Comparison of ENCODE assay signal across 1 cellular context in genomic region chr22:39917776-39918493, GRCh38.
TF ChIP-seq lines count a peak whose summit lies in the region.

No MANE protein-coding gene starts in this region.

TF ChIP-seq in K562, 482 proteins besides CTCF, POLR2A, EP300 and RAD21 (continues in another document):
- TF ChIP-seq VEZF1 (CRISPR knock-in tag; IDR thresholded peaks at IDR 0.05) (no peak), PPARD (CRISPR knock-in tag; IDR thresholded peaks at IDR 0.05) (no peak), CEBPG (CRISPR knock-in tag; IDR thresholded peaks at IDR 0.05) (no peak), CEBPG (tag; conservative IDR thresholded peaks at IDR 0.05 in 1 of 2, IDR thresholded peaks at IDR 0.05 in 1 of 2) (peak in 1 of 2 experiments; percentile 50; a peak in 1 of 4 replicates), CBFA2T2 (conservative IDR thresholded peaks at IDR 0.05) (no peak), CBX3 (IDR thresholded peaks at IDR 0.05; ENCODE audit: borderline replicate concordance in 1 of 2, low read length in 2 of 2) (no peak), YY1 (IDR thresholded peaks at IDR 0.05; ENCODE audit: borderline replicate concordance in 1 of 3, control insufficient read depth in 1 of 3, extremely low read depth in 1 of 3, insufficient read depth in 3 of 3, insufficient read length in 1 of 3, insufficient replicate concordance in 2 of 3, low read depth in 1 of 3, low read length in 2 of 3) (peak in 1 of 3 experiments; percentile 41), ZBED1 (IDR thresholded peaks at IDR 0.05) (no peak), ZNF592 (IDR thresholded peaks at IDR 0.05) (peak; percentile 75), CEBPB (tag; IDR thresholded peaks at IDR 0.05) (peak; percentile 78), TARDBP (IDR thresholded peaks at IDR 0.05) (no peak), TBL1XR1 (IDR thresholded peaks at IDR 0.05; ENCODE audit: low read length in 2 of 2) (peak in 1 of 2 experiments; percentile 8; a peak in 1 of 4 replicates), MBD2 (IDR thresholded peaks at IDR 0.05; ENCODE audit: borderline replicate concordance, low read depth) (no peak), ZNF77 (CRISPR knock-in tag; IDR thresholded peaks at IDR 0.05) (no peak), XRCC4 (IDR thresholded peaks at IDR 0.05; ENCODE audit: extremely low read depth, insufficient read depth, insufficient read length) (no peak), DPF2 (IDR thresholded peaks at IDR 0.05) (peak; percentile 13; the same call in 1 of the 2 replicates), ZC3H4 (CRISPR knock-in tag; IDR thresholded peaks at IDR 0.05; ENCODE audit: borderline replicate concordance) (no peak), RB1 (IDR thresholded peaks at IDR 0.05; ENCODE audit: low read depth) (no peak), ZNF740 (CRISPR knock-in tag; IDR thresholded peaks at IDR 0.05) (no peak), ZNF740 (tag; IDR thresholded peaks at IDR 0.05) (no peak), ZBTB34 (CRISPR knock-in tag; IDR thresholded peaks at IDR 0.05) (no peak), POLR3A (IDR thresholded peaks at IDR 0.05; ENCODE audit: borderline replicate concordance, extremely low read depth, insufficient read depth, insufficient read length) (no peak), ZNF3 (CRISPR knock-in tag; IDR thresholded peaks at IDR 0.05) (no peak), ZNF717 (CRISPR knock-in tag; IDR thresholded peaks at IDR 0.05) (no peak), ZNF280A (IDR thresholded peaks at IDR 0.05; ENCODE audit: low read depth, partially characterized antibody) (no peak), POLR2B (IDR thresholded peaks at IDR 0.05; ENCODE audit: low read depth, partially characterized antibody) (no peak), ZZZ3 (IDR thresholded peaks at IDR 0.05) (no peak), ZBTB1 (CRISPR knock-in tag; IDR thresholded peaks at IDR 0.05; ENCODE audit: borderline replicate concordance, low read depth) (no peak), ZNF239 (CRISPR knock-in tag; IDR thresholded peaks at IDR 0.05) (no peak), PYGO2 (tag; IDR thresholded peaks at IDR 0.05) (no peak), BRF1 (IDR thresholded peaks at IDR 0.05; ENCODE audit: borderline replicate concordance, extremely low read depth, insufficient read length) (no peak), BACH1 (tag; IDR thresholded peaks at IDR 0.05) (no peak), WHSC1 (IDR thresholded peaks at IDR 0.05; ENCODE audit: low read length) (no peak), NBN (IDR thresholded peaks at IDR 0.05; ENCODE audit: low read depth) (no peak), SNRNP70 (optimal IDR thresholded peaks at IDR 0.05; ENCODE audit: low read depth, low read length) (no peak), HDAC2 (IDR thresholded peaks at IDR 0.05) (0 out of 2 replicates have a peak, but pooled peaks have one; percentile 39), NFRKB (IDR thresholded peaks at IDR 0.05; ENCODE audit: low read depth) (0 out of 2 replicates have a peak, but pooled peaks have one; percentile 45), RNF219 (CRISPR knock-in tag; IDR thresholded peaks at IDR 0.05) (no peak)
- TF ChIP-seq, protein P1, sequence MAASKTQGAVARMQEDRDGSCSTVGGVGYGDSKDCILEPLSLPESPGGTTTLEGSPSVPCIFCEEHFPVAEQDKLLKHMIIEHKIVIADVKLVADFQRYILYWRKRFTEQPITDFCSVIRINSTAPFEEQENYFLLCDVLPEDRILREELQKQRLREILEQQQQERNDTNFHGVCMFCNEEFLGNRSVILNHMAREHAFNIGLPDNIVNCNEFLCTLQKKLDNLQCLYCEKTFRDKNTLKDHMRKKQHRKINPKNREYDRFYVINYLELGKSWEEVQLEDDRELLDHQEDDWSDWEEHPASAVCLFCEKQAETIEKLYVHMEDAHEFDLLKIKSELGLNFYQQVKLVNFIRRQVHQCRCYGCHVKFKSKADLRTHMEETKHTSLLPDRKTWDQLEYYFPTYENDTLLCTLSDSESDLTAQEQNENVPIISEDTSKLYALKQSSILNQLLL (CRISPR knock-in tag; IDR thresholded peaks at IDR 0.05; ENCODE audit: borderline replicate concordance) = no peak
- TF ChIP-seq, protein P2, sequence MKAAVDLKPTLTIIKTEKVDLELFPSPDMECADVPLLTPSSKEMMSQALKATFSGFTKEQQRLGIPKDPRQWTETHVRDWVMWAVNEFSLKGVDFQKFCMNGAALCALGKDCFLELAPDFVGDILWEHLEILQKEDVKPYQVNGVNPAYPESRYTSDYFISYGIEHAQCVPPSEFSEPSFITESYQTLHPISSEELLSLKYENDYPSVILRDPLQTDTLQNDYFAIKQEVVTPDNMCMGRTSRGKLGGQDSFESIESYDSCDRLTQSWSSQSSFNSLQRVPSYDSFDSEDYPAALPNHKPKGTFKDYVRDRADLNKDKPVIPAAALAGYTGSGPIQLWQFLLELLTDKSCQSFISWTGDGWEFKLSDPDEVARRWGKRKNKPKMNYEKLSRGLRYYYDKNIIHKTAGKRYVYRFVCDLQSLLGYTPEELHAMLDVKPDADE (conservative IDR thresholded peaks at IDR 0.05; ENCODE audit: control insufficient read depth, low read depth, low read length) = no peak
- TF ChIP-seq, protein P3, sequence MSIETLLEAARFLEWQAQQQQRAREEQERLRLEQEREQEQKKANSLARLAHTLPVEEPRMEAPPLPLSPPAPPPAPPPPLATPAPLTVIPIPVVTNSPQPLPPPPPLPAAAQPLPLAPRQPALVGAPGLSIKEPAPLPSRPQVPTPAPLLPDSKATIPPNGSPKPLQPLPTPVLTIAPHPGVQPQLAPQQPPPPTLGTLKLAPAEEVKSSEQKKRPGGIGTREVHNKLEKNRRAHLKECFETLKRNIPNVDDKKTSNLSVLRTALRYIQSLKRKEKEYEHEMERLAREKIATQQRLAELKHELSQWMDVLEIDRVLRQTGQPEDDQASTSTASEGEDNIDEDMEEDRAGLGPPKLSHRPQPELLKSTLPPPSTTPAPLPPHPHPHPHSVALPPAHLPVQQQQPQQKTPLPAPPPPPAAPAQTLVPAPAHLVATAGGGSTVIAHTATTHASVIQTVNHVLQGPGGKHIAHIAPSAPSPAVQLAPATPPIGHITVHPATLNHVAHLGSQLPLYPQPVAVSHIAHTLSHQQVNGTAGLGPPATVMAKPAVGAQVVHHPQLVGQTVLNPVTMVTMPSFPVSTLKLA (conservative IDR thresholded peaks at IDR 0.05) = no peak
- TF ChIP-seq, protein P4, sequence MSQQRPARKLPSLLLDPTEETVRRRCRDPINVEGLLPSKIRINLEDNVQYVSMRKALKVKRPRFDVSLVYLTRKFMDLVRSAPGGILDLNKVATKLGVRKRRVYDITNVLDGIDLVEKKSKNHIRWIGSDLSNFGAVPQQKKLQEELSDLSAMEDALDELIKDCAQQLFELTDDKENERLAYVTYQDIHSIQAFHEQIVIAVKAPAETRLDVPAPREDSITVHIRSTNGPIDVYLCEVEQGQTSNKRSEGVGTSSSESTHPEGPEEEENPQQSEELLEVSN (IDR thresholded peaks at IDR 0.05; ENCODE audit: borderline replicate concordance in 1 of 2, extremely low read depth in 1 of 2, insufficient read depth in 1 of 2, insufficient read length in 1 of 2, low read depth in 1 of 2, low read length in 1 of 2, poor library complexity in 1 of 2, severe bottlenecking in 1 of 2) = no peak
- TF ChIP-seq, protein P5, sequence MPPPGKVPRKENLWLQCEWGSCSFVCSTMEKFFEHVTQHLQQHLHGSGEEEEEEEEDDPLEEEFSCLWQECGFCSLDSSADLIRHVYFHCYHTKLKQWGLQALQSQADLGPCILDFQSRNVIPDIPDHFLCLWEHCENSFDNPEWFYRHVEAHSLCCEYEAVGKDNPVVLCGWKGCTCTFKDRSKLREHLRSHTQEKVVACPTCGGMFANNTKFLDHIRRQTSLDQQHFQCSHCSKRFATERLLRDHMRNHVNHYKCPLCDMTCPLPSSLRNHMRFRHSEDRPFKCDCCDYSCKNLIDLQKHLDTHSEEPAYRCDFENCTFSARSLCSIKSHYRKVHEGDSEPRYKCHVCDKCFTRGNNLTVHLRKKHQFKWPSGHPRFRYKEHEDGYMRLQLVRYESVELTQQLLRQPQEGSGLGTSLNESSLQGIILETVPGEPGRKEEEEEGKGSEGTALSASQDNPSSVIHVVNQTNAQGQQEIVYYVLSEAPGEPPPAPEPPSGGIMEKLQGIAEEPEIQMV (tag; conservative IDR thresholded peaks at IDR 0.05; ENCODE audit: low read depth) = no peak
